8 cellular contexts compared by ENCODE assay signal in genomic region chr16:80997139-80997798, GRCh38. TPM values are rescaled to one million over a fixed set of nuclear protein-coding genes. Genes with fewer than 3 reads are reported as not detected.
DNase-seq lines count a peak whose midpoint lies in the region; ATAC-seq and TF ChIP-seq lines count a peak whose summit lies in the region.

No MANE protein-coding gene starts in this region.

- no peaks in the 10 kb centered on the region for H3K9me3 ChIP-seq in lower lobe of right lung

- H3K4me3 Mint-ChIP-seq in T-helper 1 cell treated with Interleukin-12 subunit alpha and Interleukin-12 subunit beta and Interleukin-4 antibody, amounts not matched to agents 30 μg/mL and 1 μg/mL, for 36 hours, result peak overlapping the region; percentile 84

- H3K9me3 Mint-ChIP-seq in T-helper 1 cell treated with Interleukin-12 subunit alpha and Interleukin-12 subunit beta and Interleukin-4 antibody, amounts not matched to agents 30 μg/mL and 1 μg/mL, for 36 hours, result no peaks in the 10 kb centered on the region

- H3K27ac ChIP-seq in lower lobe of right lung, result peak overlapping the region; percentile 59

- no peaks in the 10 kb centered on the region for H3K27me3 Mint-ChIP-seq in T-helper 1 cell treated with Interleukin-12 subunit alpha and Interleukin-12 subunit beta and Interleukin-4 antibody, amounts not matched to agents 30 μg/mL and 1 μg/mL, for 36 hours (ENCODE audit: low read depth)

- H3K36me3 Mint-ChIP-seq in T-helper 1 cell treated with Interleukin-12 subunit alpha and Interleukin-12 subunit beta and Interleukin-4 antibody, amounts not matched to agents 30 μg/mL and 1 μg/mL, for 36 hours (ENCODE audit: low read depth), result peaks cover 38% of the 10 kb centered on the region

- intact Hi-C loops in lower lobe of right lung (cut with DNase I), result no loop called here

- TF ChIP-seq CTCF in GM13977 (IDR thresholded peaks at IDR 0.05; ENCODE audit: extremely low read depth, insufficient read depth, missing control alignments) (no peak), lower lobe of right lung (IDR thresholded peaks at IDR 0.05) (no peak)

- peaks cover 48% of the 10 kb centered on the region for H3K4me1 Mint-ChIP-seq in T-helper 1 cell treated with Interleukin-12 subunit alpha and Interleukin-12 subunit beta and Interleukin-4 antibody, amounts not matched to agents 30 μg/mL and 1 μg/mL, for 36 hours (ENCODE audit: low read depth)

- H3K36me3 ChIP-seq in lower lobe of right lung, result no peaks in the 10 kb centered on the region

- ATAC-seq in lower lobe of right lung (peak in 1 of 2 donors; percentile 45), GM21360 (IDR thresholded peaks at IDR 0.05; ENCODE audit: unreplicated experiment) (no peak)

- peak overlapping the region; percentile 28 for H3K4me3 ChIP-seq in lower lobe of right lung

- H3K27me3 ChIP-seq in lower lobe of right lung (ENCODE audit: low read depth), result no peaks in the 10 kb centered on the region

- in situ Hi-C loops in GM13977 (cut with MboI; ENCODE audit: low pct_unique_long_range_greater_than_20kb, low sequenced_read_pairs, unreplicated experiment), result no loop called here

- peak overlapping the region; percentile 91 for H3K27ac Mint-ChIP-seq in T-helper 1 cell treated with Interleukin-12 subunit alpha and Interleukin-12 subunit beta and Interleukin-4 antibody, amounts not matched to agents 30 μg/mL and 1 μg/mL, for 36 hours

- peaks cover 11% of the 10 kb centered on the region for H3K4me1 ChIP-seq in lower lobe of right lung

- peak; percentile 8 for DNase-seq in GM13977 (ENCODE audit: low spot score)
- DNase-seq in HCEC 1CT, result peak; percentile 7
- DNase-seq in lower lobe of right lung, result no peak
- no peak for DNase-seq in NOMO-1 treated with dmso at 0.1 percent for 144 hours (lab: John Stamatoyannopoulos, UW; ENCODE audit: unreplicated experiment)
- no peak for DNase-seq in anterior cingulate cortex (lab: John Stamatoyannopoulos, UW)
- DNase-seq in NK-92 treated with Interleukin-12 subunit alpha and Interleukin-12 subunit beta, amount 100 ng/mL, for 24 hours (lab: John Stamatoyannopoulos, UW), result no peak

RNA-seq across cellular contexts. Expression of gene CMC2, which starts 9.4 kb away (rescaled TPM):
- 46.6 TPM for total RNA-seq in lower lobe of right lung

RNA-seq across cellular contexts. Expression of gene CENPN, which starts 9.7 kb away (rescaled TPM):
- 5.0 TPM for total RNA-seq in lower lobe of right lung

RNA-seq across cellular contexts. Expression of gene ATMIN, which starts 38.4 kb away (rescaled TPM):
- total RNA-seq in lower lobe of right lung, result 29.7 TPM

Comparison
In these comparisons a context has a peak if more than half of its experiments do, and no peak if none do; other contexts are left out.
1. DNase-seq: peak in GM13977 (single experiment) and HCEC 1CT (single experiment); none in lower lobe of right lung (single experiment), NOMO-1 treated with dmso at 0.1 percent for 144 hours (single experiment), anterior cingulate cortex (0 of 58) and NK-92 treated with Interleukin-12 subunit alpha and Interleukin-12 subunit beta, amount 100 ng/mL, for 24 hours (single experiment).